Comparison of ENCODE assay signal across 19 cellular contexts in genomic region chr7:138584696-138585095, GRCh38.
DNase-seq lines count a peak whose midpoint lies in the region; ATAC-seq and TF ChIP-seq lines count a peak whose summit lies in the region.
"Had no signal": no experiment of that assay in that cellular context is flagged by ENCODE, and none has a peak within 500 bp of the region (broad histone marks: within the 10 kb centered on the region; RNA-seq: fewer than 3 reads in every experiment).

No MANE protein-coding gene starts in this region.

- H3K9me3 ChIP-seq in cardiac muscle cell (ENCODE audit: low read depth) (no peaks in the 10 kb centered on the region), right cardiac atrium (ENCODE audit: control insufficient read depth, low read length) (no peaks in the 10 kb centered on the region), GM23248 (ENCODE audit: low read depth) (no peaks in the 10 kb centered on the region), smooth muscle cell (replicated peaks; ENCODE audit: low read depth) (no peaks in the 10 kb centered on the region)

- H2AFZ ChIP-seq in GM23248 (no peak overlapping the region), smooth muscle cell (ENCODE audit: low read depth) (no peak overlapping the region)

- H3K27ac ChIP-seq in cardiac muscle cell (peak overlapping the region; percentile 71), right cardiac atrium (ENCODE audit: low read length) (no peak overlapping the region), GM23248 (no peak overlapping the region), smooth muscle cell (ENCODE audit: low read depth) (peak overlapping the region; percentile 53)
- H3K27ac ChIP-seq: C4-2B, HL-60 had no signal

- TF ChIP-seq CTCF in cardiac muscle cell (IDR thresholded peaks at IDR 0.05; ENCODE audit: low read depth, low read length): no peak
- no peak for TF ChIP-seq CTCF in fibroblast of mammary gland (conservative IDR thresholded peaks at IDR 0.05; ENCODE audit: control insufficient read depth, insufficient read depth, low read depth, low read length)
- no peak for TF ChIP-seq CTCF in smooth muscle cell (IDR thresholded peaks at IDR 0.05; ENCODE audit: borderline replicate concordance, insufficient read depth, poor library complexity, severe bottlenecking)
- TF ChIP-seq CTCF in CD14-positive monocyte (IDR thresholded peaks at IDR 0.05): no peak

- no peaks in the 10 kb centered on the region for H3K4me1 Mint-ChIP-seq in CD14-positive monocyte
- H3K4me1 Mint-ChIP-seq: CD4-positive, alpha-beta memory T cell had no signal

- H3K4me2 ChIP-seq in GM23248 (ENCODE audit: unreplicated experiment): no peak overlapping the region
- H3K4me2 ChIP-seq in smooth muscle cell: no peak overlapping the region

- peaks cover 63 to 79% of the 10 kb centered on the region in 2 donors for H3K36me3 Mint-ChIP-seq in CD14-positive monocyte

- H3K9me3 Mint-ChIP-seq in CD14-positive monocyte: no peaks in the 10 kb centered on the region
- H3K9me3 Mint-ChIP-seq: CD4-positive, alpha-beta memory T cell; HFFc6 had no signal

- WGBS in right cardiac atrium: 90% methylated on average over 4 of the region's 4 CpGs
- WGBS in GM23248 (ENCODE audit: low coverage in 1 of 2, low lambda C conversion rate in 2 of 2, missing lambda C conversion rate in 2 of 2), 2 experiments: 84 to 91% methylated on average over 4 of the region's 4 CpGs
- 78% methylated on average over 4 of the region's 4 CpGs for WGBS in smooth muscle cell (ENCODE audit: low lambda C conversion rate)

- ATAC-seq in right cardiac atrium: no peak
- ATAC-seq: HCT116 had no signal

- no peaks in the 10 kb centered on the region for H3K27me3 ChIP-seq in cardiac muscle cell
- H3K27me3 ChIP-seq in right cardiac atrium (ENCODE audit: control insufficient read depth, insufficient read depth): no peaks in the 10 kb centered on the region
- no peaks in the 10 kb centered on the region for H3K27me3 ChIP-seq in GM23248 (replicated peaks; ENCODE audit: insufficient read depth)
- H3K27me3 ChIP-seq in smooth muscle cell (ENCODE audit: low read depth): no peaks in the 10 kb centered on the region

- H4K20me1 ChIP-seq in GM23248 (ENCODE audit: insufficient read depth): no peaks in the 10 kb centered on the region
- no peaks in the 10 kb centered on the region for H4K20me1 ChIP-seq in smooth muscle cell (ENCODE audit: low read depth)

- H3K9ac ChIP-seq in GM23248: no peak overlapping the region
- H3K9ac ChIP-seq in smooth muscle cell (ENCODE audit: low read depth): no peak overlapping the region

- no peaks in the 10 kb centered on the region for H3K79me2 ChIP-seq in GM23248 (ENCODE audit: insufficient read depth)
- no peaks in the 10 kb centered on the region for H3K79me2 ChIP-seq in smooth muscle cell (ENCODE audit: low read depth)

- no peaks in the 10 kb centered on the region for H3K9me2 ChIP-seq in GM23248 (ENCODE audit: insufficient read depth)

- H3K4me3 ChIP-seq in cardiac muscle cell (no peak overlapping the region), right cardiac atrium (ENCODE audit: low read length) (no peak overlapping the region), GM23248 (no peak overlapping the region), fibroblast of mammary gland (ENCODE audit: control insufficient read depth, low read depth, low read length) (no peak overlapping the region), smooth muscle cell (no peak overlapping the region)

- H3K36me3 ChIP-seq in cardiac muscle cell: peaks cover 56% of the 10 kb centered on the region
- peaks cover 23% of the 10 kb centered on the region for H3K36me3 ChIP-seq in GM23248 (ENCODE audit: low read depth)
- peaks cover 34% of the 10 kb centered on the region for H3K36me3 ChIP-seq in smooth muscle cell (ENCODE audit: low read depth)

- no peak overlapping the region for H3K27ac Mint-ChIP-seq in CD14-positive monocyte
- H3K27ac Mint-ChIP-seq: HFFc6 had no signal

- peaks cover 0 to 2% (median 0%) of the 10 kb centered on the region in 3 donors for H3K27me3 Mint-ChIP-seq in CD14-positive monocyte (ENCODE audit: low read depth in 3 of 3)
- H3K27me3 Mint-ChIP-seq: CD4-positive, alpha-beta memory T cell had no signal

- intact Hi-C loops in right cardiac atrium (cut with DNase I): no loop called here
- intact Hi-C loops in CD14-positive monocyte (cut with micrococcal nuclease): no loop called here

- H3F3A ChIP-seq in GM23248 (ENCODE audit: insufficient read depth): no peaks in the 10 kb centered on the region
- H3F3A ChIP-seq in smooth muscle cell (ENCODE audit: low read depth): peaks cover 3% of the 10 kb centered on the region

- DNase-seq in cardiac muscle cell (ENCODE audit: low read depth in 1 of 2, low spot score in 1 of 2) (no peak), right cardiac atrium (no peak), GM23248 (peak; percentile 24), fibroblast of mammary gland (ENCODE audit: low read depth) (peak; percentile 50), smooth muscle cell (lab: John Stamatoyannopoulos, UW; ENCODE audit: unreplicated experiment) (no peak), CD14-positive monocyte (ENCODE audit: low spot score) (no peak), EL (no peak), NCI-H748 (lab: John Stamatoyannopoulos, UW; ENCODE audit: unreplicated experiment) (no peak)
- DNase-seq: ACHN; AML-193; Calu3; CD4-positive, alpha-beta memory T cell; DMS79 treated with DMSO at 0.1 percent for 48 hours; GOT3; H7 had no signal

- no peak overlapping the region for H3K4me3 Mint-ChIP-seq in CD14-positive monocyte
- H3K4me3 Mint-ChIP-seq: HFFc6 had no signal

- in situ Hi-C loops in GM23248 (cut with MboI): no loop called here

- peaks cover 15% of the 10 kb centered on the region for H3K4me1 ChIP-seq in cardiac muscle cell (ENCODE audit: low read depth)
- H3K4me1 ChIP-seq in right cardiac atrium (ENCODE audit: control insufficient read depth, insufficient read depth, low read length): no peaks in the 10 kb centered on the region
- peaks cover 6% of the 10 kb centered on the region for H3K4me1 ChIP-seq in GM23248 (ENCODE audit: insufficient read depth)
- H3K4me1 ChIP-seq in smooth muscle cell (ENCODE audit: low read depth): no peaks in the 10 kb centered on the region

Comparison
In these comparisons a context has a peak if more than half of its experiments do, and no peak if none do; other contexts are left out.
1. H3K27ac ChIP-seq: peak in cardiac muscle cell (single experiment) and smooth muscle cell (single experiment); none in right cardiac atrium (single experiment) and GM23248 (single experiment).
2. DNase-seq: peak in GM23248 (single experiment) and fibroblast of mammary gland (single experiment); none in cardiac muscle cell (0 of 2), right cardiac atrium (0 of 3), smooth muscle cell (single experiment), CD14-positive monocyte (single experiment), EL (single experiment) and NCI-H748 (single experiment).